Comparison of ENCODE assay signal across 17 cellular contexts in genomic region chr1:23910553-23911246, GRCh38.
DNase-seq lines count a peak whose midpoint lies in the region; ATAC-seq and TF ChIP-seq lines count a peak whose summit lies in the region.
"Had no signal": no experiment of that assay in that cellular context is flagged by ENCODE, and none has a peak within 500 bp of the region (broad histone marks: within the 10 kb centered on the region; RNA-seq: fewer than 3 reads in every experiment).

No MANE protein-coding gene starts in this region.

- ATAC-seq in effector memory CD8-positive, alpha-beta T cell (replicated peaks) = peak; percentile 18
- ATAC-seq: activated T-helper 17 cell treated with anti-CD3 and anti-CD28 coated beads, Interleukin-2, amount 50 U/mL, for 72 hours; heart right ventricle; left lung; WTC11 had no signal

- peak overlapping the region; percentile 64 to 87 for H3K27ac Mint-ChIP-seq in effector memory CD8-positive, alpha-beta T cell
- H3K27ac Mint-ChIP-seq: activated T-helper 17 cell treated with anti-CD3 and anti-CD28 coated beads, Interleukin-2, amount 50 U/mL, for 72 hours; WTC11 had no signal

- no peak overlapping the region for H3K4me3 ChIP-seq in foreskin fibroblast (ENCODE audit: low read depth in 1 of 2, low read length in 2 of 2)
- H3K4me3 ChIP-seq: left lung, thyroid gland had no signal

- peaks cover 0 to 12% of the 10 kb centered on the region in 2 donors for H3K27me3 Mint-ChIP-seq in effector memory CD8-positive, alpha-beta T cell

- DNase-seq in NCI-H82 (lab: John Stamatoyannopoulos, UW) = peak; percentile 62
- DNase-seq in effector memory CD8-positive, alpha-beta T cell = no peak
- DNase-seq in hippocampal formation (lab: John Stamatoyannopoulos, UW) = no peak
- no peak for DNase-seq in stimulated activated CD4-positive, alpha-beta T cell treated with anti-CD3 and anti-CD28 coated beads, Interleukin-1b, Interleukin-23, amount 100 ng/mL, for 48 hours
- no peak for DNase-seq in foreskin fibroblast
- no peak for DNase-seq in AML-193 (lab: John Stamatoyannopoulos, UW)
- DNase-seq: Caco-2, heart right ventricle, left lung, NCI-H1105 treated with DMSO at 0.1 percent for 48 hours, NCI-H526, SIG-M5, thyroid gland had no signal

- TF ChIP-seq CTCF in foreskin fibroblast (IDR thresholded peaks at IDR 0.05; ENCODE audit: low read depth, low read length) = no peak

- H3K36me3 Mint-ChIP-seq in effector memory CD8-positive, alpha-beta T cell (ENCODE audit: insufficient read depth) = peaks cover 4% of the 10 kb centered on the region
- H3K36me3 Mint-ChIP-seq: WTC11 had no signal

- peak; percentile 54 for TF ChIP-seq POLR2A in GM10847 (IDR thresholded peaks at IDR 0.05; ENCODE audit: extremely low read depth, insufficient read length)
- peak; percentile 65 for TF ChIP-seq POLR2A in GM19193 (IDR thresholded peaks at IDR 0.05; ENCODE audit: extremely low read depth, insufficient read depth, insufficient read length)

- peaks cover 42 to 62% of the 10 kb centered on the region in 2 donors for H3K4me1 Mint-ChIP-seq in effector memory CD8-positive, alpha-beta T cell (ENCODE audit: low read depth in 2 of 2)
- H3K4me1 Mint-ChIP-seq: activated T-helper 17 cell treated with anti-CD3 and anti-CD28 coated beads, Interleukin-2, amount 50 U/mL, for 72 hours had no signal

- H3K9me3 Mint-ChIP-seq in effector memory CD8-positive, alpha-beta T cell = no peaks in the 10 kb centered on the region
- H3K9me3 Mint-ChIP-seq: activated T-helper 17 cell treated with anti-CD3 and anti-CD28 coated beads, Interleukin-2, amount 50 U/mL, for 72 hours; WTC11 had no signal

- H3K4me3 Mint-ChIP-seq in effector memory CD8-positive, alpha-beta T cell = peak overlapping the region; percentile 79 to 84
- H3K4me3 Mint-ChIP-seq: activated T-helper 17 cell treated with anti-CD3 and anti-CD28 coated beads, Interleukin-2, amount 50 U/mL, for 72 hours; WTC11 had no signal
